ENCODE assay signal across 28 cellular contexts in the genomic region with DNA sequence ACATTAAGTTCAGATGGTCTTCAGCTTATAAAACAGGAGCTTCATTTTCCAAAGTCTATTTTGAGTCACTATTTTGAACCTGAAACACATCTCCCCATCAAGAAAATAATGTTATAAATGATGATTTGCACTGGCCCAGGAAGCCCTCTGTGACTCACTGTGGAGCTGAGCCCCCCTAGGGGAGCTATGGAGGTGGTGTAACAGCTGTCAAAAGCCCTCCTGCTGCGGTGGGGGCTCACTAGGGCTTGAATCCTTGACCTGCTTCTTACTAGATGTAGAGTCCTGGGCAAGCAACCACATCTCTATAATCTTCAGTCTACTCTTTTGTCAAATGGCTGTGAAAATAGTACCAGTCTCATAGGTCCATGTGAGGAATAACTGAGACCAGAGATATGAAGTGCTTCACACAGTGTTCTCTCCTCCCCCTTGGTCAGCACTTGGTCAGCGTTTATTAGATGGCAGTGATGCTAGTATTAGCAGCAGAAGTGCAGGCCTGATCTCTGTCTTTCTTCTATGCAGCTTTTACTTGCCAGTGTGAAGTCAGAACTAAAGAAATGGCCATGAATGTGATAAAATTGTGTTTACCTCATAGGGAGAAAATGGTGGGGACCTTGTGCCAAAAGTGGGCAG.
A peak's percentile ranks its signal among the peaks of the same experiment; 100 is the strongest.
DNase-seq lines count a peak whose midpoint lies in the region; ATAC-seq and TF ChIP-seq lines count a peak whose summit lies in the region.
"Had no signal": no experiment of that assay in that cellular context is flagged by ENCODE, and none has a peak within 500 bp of the region (broad histone marks: within the 10 kb centered on the region; RNA-seq: fewer than 3 reads in every experiment).

No MANE protein-coding gene starts in this region.

- H3K27ac ChIP-seq in mesendoderm (ENCODE audit: low read depth, low read length): no peak overlapping the region
- H3K27ac ChIP-seq in hepatocyte: no peak overlapping the region
- H3K27ac ChIP-seq: adrenal gland, PC-9 had no signal

- H2BK120ac ChIP-seq in mesendoderm (ENCODE audit: low read depth, low read length): no peak overlapping the region

- DNase-seq in Daoy (ENCODE audit: low read depth) (peak; percentile 24), NCI-H460 (ENCODE audit: extremely low read depth, low read depth) (peak; percentile 84), astrocyte of the spinal cord (ENCODE audit: low read depth, low spot score) (peak; percentile 8), mesendoderm (peak; percentile 51), hepatocyte (ENCODE audit: low spot score) (no peak)
- no peak for DNase-seq in activated CD4-positive, CD25-positive, alpha-beta regulatory T cell (lab: John Stamatoyannopoulos, UW)
- DNase-seq in stimulated activated naive CD8-positive, alpha-beta T cell treated with anti-CD3 and anti-CD28 coated beads, Interleukin-15, amount 100 ng/mL, for 72 hours: no peak
- DNase-seq: ACHN; activated CD8-positive, alpha-beta T cell treated with anti-CD3 and anti-CD28 coated beads for 36 hours; activated naive CD4-positive, alpha-beta T cell treated with anti-CD3 and anti-CD28 coated beads, Interleukin-2, amount 10 ng/mL, durations not matched to agents 7 days and 5 days; adrenal gland; DMS79; GF-D8; HCEC 1CT; left ventricle myocardium superior; NCI-H1092; NCI-H1694; NCI-H446; NK-92 treated with Interleukin-12 subunit alpha and Interleukin-12 subunit beta, amount 100 ng/mL, for 24 hours; PC-9; right cardiac atrium; stimulated activated CD4-positive, alpha-beta T cell treated with anti-CD3 and anti-CD28 coated beads, Interleukin-2, amount 100 ng/mL, for 48 hours; tibial artery had no signal

- H3K79me1 ChIP-seq in mesendoderm (ENCODE audit: low read length): no peaks in the 10 kb centered on the region

- H3K4me1 ChIP-seq in mesendoderm (ENCODE audit: control insufficient read depth, low read depth, low read length): peaks cover 2% of the 10 kb centered on the region
- H3K4me1 ChIP-seq in hepatocyte (ENCODE audit: insufficient read depth): peaks cover 7% of the 10 kb centered on the region
- H3K4me1 ChIP-seq: adrenal gland had no signal

- no peaks in the 10 kb centered on the region for H3K4me1 Mint-ChIP-seq in stimulated activated naive CD8-positive, alpha-beta T cell treated with anti-CD3 and anti-CD28 coated beads, Interleukin-15, amount 100 ng/mL, for 72 hours
- H3K4me1 Mint-ChIP-seq: activated naive CD4-positive, alpha-beta T cell treated with anti-CD3 and anti-CD28 coated beads, Interleukin-2, amount 10 ng/mL, durations not matched to agents 7 days and 5 days; activated T-helper 17 cell treated with anti-CD3 and anti-CD28 coated beads, Interleukin-2, amount 50 U/mL, for 72 hours; IgD-negative memory B cell had no signal

- no peak overlapping the region for H3K4me3 Mint-ChIP-seq in stimulated activated naive CD8-positive, alpha-beta T cell treated with anti-CD3 and anti-CD28 coated beads, Interleukin-15, amount 100 ng/mL, for 72 hours
- H3K4me3 Mint-ChIP-seq: activated CD8-positive, alpha-beta T cell treated with anti-CD3 and anti-CD28 coated beads for 36 hours; activated naive CD4-positive, alpha-beta T cell treated with anti-CD3 and anti-CD28 coated beads, Interleukin-2, amount 10 ng/mL, durations not matched to agents 7 days and 5 days; activated T-helper 17 cell treated with anti-CD3 and anti-CD28 coated beads, Interleukin-2, amount 50 U/mL, for 72 hours; IgD-negative memory B cell; T-helper 1 cell treated with Interleukin-12 subunit alpha and Interleukin-12 subunit beta and Interleukin-4 antibody, amounts not matched to agents 30 μg/mL and 1 μg/mL, for 36 hours had no signal

- H2BK15ac ChIP-seq in mesendoderm (replicated peaks; ENCODE audit: low read depth): no peak overlapping the region

- in situ Hi-C loops in astrocyte of the spinal cord (cut with HindIII; ENCODE audit: low sequenced_read_pairs): no loop called here

- H3K27ac Mint-ChIP-seq in stimulated activated naive CD8-positive, alpha-beta T cell treated with anti-CD3 and anti-CD28 coated beads, Interleukin-15, amount 100 ng/mL, for 72 hours: no peak overlapping the region
- H3K27ac Mint-ChIP-seq: activated CD8-positive, alpha-beta T cell treated with anti-CD3 and anti-CD28 coated beads for 36 hours; activated naive CD4-positive, alpha-beta T cell treated with anti-CD3 and anti-CD28 coated beads, Interleukin-2, amount 10 ng/mL, durations not matched to agents 7 days and 5 days; activated T-helper 17 cell treated with anti-CD3 and anti-CD28 coated beads, Interleukin-2, amount 50 U/mL, for 72 hours; IgD-negative memory B cell; T-helper 1 cell treated with Interleukin-12 subunit alpha and Interleukin-12 subunit beta and Interleukin-4 antibody, amounts not matched to agents 30 μg/mL and 1 μg/mL, for 36 hours had no signal

- H3K4me2 ChIP-seq in mesendoderm (ENCODE audit: low read length): no peak overlapping the region
- H3K4me2 ChIP-seq in hepatocyte: no peak overlapping the region
- H3K4me2 ChIP-seq: PC-9 had no signal

- no peak overlapping the region for H2AFZ ChIP-seq in hepatocyte
- H2AFZ ChIP-seq: PC-9 had no signal

- H3K79me2 ChIP-seq in mesendoderm (ENCODE audit: control insufficient read depth, insufficient read depth, low read length) (no peaks in the 10 kb centered on the region), hepatocyte (no peaks in the 10 kb centered on the region)

- H3K9me3 ChIP-seq in hepatocyte (ENCODE audit: low read depth): no peaks in the 10 kb centered on the region
- H3K9me3 ChIP-seq: adrenal gland, tibial artery had no signal

- peak; percentile 4 for TF ChIP-seq CTCF in astrocyte of the spinal cord (IDR thresholded peaks at IDR 0.05; ENCODE audit: low read depth, low read length)
- no peak for TF ChIP-seq CTCF in hepatocyte (IDR thresholded peaks at IDR 0.05; ENCODE audit: poor library complexity)

- no peak overlapping the region for H2AK5ac ChIP-seq in mesendoderm (ENCODE audit: low read length)

- H3K27me3 Mint-ChIP-seq in stimulated activated naive CD8-positive, alpha-beta T cell treated with anti-CD3 and anti-CD28 coated beads, Interleukin-15, amount 100 ng/mL, for 72 hours: peaks cover 24% of the 10 kb centered on the region
- H3K27me3 Mint-ChIP-seq: IgD-negative memory B cell had no signal

- H3K4me3 ChIP-seq in astrocyte of the spinal cord (ENCODE audit: low read depth, low read length): no peak overlapping the region
- H3K4me3 ChIP-seq in mesendoderm (ENCODE audit: low read length): no peak overlapping the region
- no peak overlapping the region for H3K4me3 ChIP-seq in hepatocyte
- H3K4me3 ChIP-seq: adrenal gland, PC-9, tibial artery had no signal

- no peak overlapping the region for H4K5ac ChIP-seq in mesendoderm (ENCODE audit: low read length)

- peak overlapping the region; percentile 35 for H3K56ac ChIP-seq in mesendoderm (ENCODE audit: low read length)

- no peak overlapping the region for H3K23ac ChIP-seq in mesendoderm (ENCODE audit: low read length)

- H3K27me3 ChIP-seq in mesendoderm (ENCODE audit: insufficient read depth, low read length, poor library complexity): no peaks in the 10 kb centered on the region
- no peaks in the 10 kb centered on the region for H3K27me3 ChIP-seq in hepatocyte
- H3K27me3 ChIP-seq: adrenal gland, tibial artery had no signal

- H3K9me3 Mint-ChIP-seq in stimulated activated naive CD8-positive, alpha-beta T cell treated with anti-CD3 and anti-CD28 coated beads, Interleukin-15, amount 100 ng/mL, for 72 hours: no peaks in the 10 kb centered on the region
- H3K9me3 Mint-ChIP-seq: activated CD8-positive, alpha-beta T cell treated with anti-CD3 and anti-CD28 coated beads for 36 hours; activated naive CD4-positive, alpha-beta T cell treated with anti-CD3 and anti-CD28 coated beads, Interleukin-2, amount 10 ng/mL, durations not matched to agents 7 days and 5 days; activated T-helper 17 cell treated with anti-CD3 and anti-CD28 coated beads, Interleukin-2, amount 50 U/mL, for 72 hours; IgD-negative memory B cell; T-helper 1 cell treated with Interleukin-12 subunit alpha and Interleukin-12 subunit beta and Interleukin-4 antibody, amounts not matched to agents 30 μg/mL and 1 μg/mL, for 36 hours had no signal

- no peaks in the 10 kb centered on the region for H4K20me1 ChIP-seq in hepatocyte (ENCODE audit: insufficient read depth, poor library complexity, severe bottlenecking)

- H3K36me3 ChIP-seq in mesendoderm (ENCODE audit: control insufficient read depth, insufficient read depth, low read length): no peaks in the 10 kb centered on the region
- no peaks in the 10 kb centered on the region for H3K36me3 ChIP-seq in hepatocyte (replicated peaks; ENCODE audit: insufficient read depth, low read depth)
- H3K36me3 ChIP-seq: adrenal gland, tibial artery had no signal

- no peak overlapping the region for H2BK5ac ChIP-seq in mesendoderm (ENCODE audit: low read length)

- H4K8ac ChIP-seq in mesendoderm (ENCODE audit: low read depth, low read length): no peak overlapping the region

- no peak overlapping the region for H3K18ac ChIP-seq in mesendoderm (ENCODE audit: low read length)

- no peak overlapping the region for H3K4ac ChIP-seq in mesendoderm (ENCODE audit: low read depth, low read length)

- H3K9ac ChIP-seq in mesendoderm (ENCODE audit: low read length): no peak overlapping the region

- WGBS in mesendoderm (ENCODE audit: extremely low coverage, insufficient coverage, low lambda C conversion rate): no CpG with 5 or more reads among the region's 2 CpGs
- WGBS in hepatocyte (ENCODE audit: low lambda C conversion rate, missing lambda C conversion rate): 53% methylated on average over 2 of the region's 2 CpGs

- ATAC-seq in HG03521 (IDR thresholded peaks at IDR 0.05; ENCODE audit: unreplicated experiment): no peak
- no peak for ATAC-seq in stimulated activated naive CD8-positive, alpha-beta T cell treated with anti-CD3 and anti-CD28 coated beads, Interleukin-15, amount 100 ng/mL, for 72 hours
- ATAC-seq: activated CD8-positive, alpha-beta T cell treated with anti-CD3 and anti-CD28 coated beads for 36 hours; activated T-helper 17 cell treated with anti-CD3 and anti-CD28 coated beads, Interleukin-2, amount 50 U/mL, for 72 hours; left ventricle myocardium superior; right cardiac atrium; SK-N-SH treated with all-trans-retinoic acid at 6 μM for 48 hours had no signal

- no peaks in the 10 kb centered on the region for H3K9me2 ChIP-seq in hepatocyte (replicated peaks; ENCODE audit: insufficient read depth)

Comparison
In these comparisons a context has a peak if more than half of its experiments do, and no peak if none do; other contexts are left out.
1. DNase-seq: peak in Daoy (single experiment), NCI-H460 (single experiment), astrocyte of the spinal cord (single experiment) and mesendoderm (single experiment); none in activated CD4-positive, CD25-positive, alpha-beta regulatory T cell (0 of 4), hepatocyte (single experiment) and stimulated activated naive CD8-positive, alpha-beta T cell treated with anti-CD3 and anti-CD28 coated beads, Interleukin-15, amount 100 ng/mL, for 72 hours (0 of 2).